In genomic region chr2:101969723-101970122, GRCh38 we compare ENCODE assay signal across 1 cellular context.
TF ChIP-seq lines count a peak whose summit lies in the region.

No MANE protein-coding gene starts in this region.

TF ChIP-seq in HepG2, 621 proteins besides CTCF, POLR2A, EP300 and RAD21 (continued from another document):
- TF ChIP-seq BCL3 (CRISPR knock-in tag; IDR thresholded peaks at IDR 0.05) (no peak), CEBPZ (IDR thresholded peaks at IDR 0.05; ENCODE audit: low read length) (no peak), ZMAT3 (CRISPR knock-in tag; conservative IDR thresholded peaks at IDR 0.05) (no peak), ZNF235 (CRISPR knock-in tag; IDR thresholded peaks at IDR 0.05; ENCODE audit: borderline replicate concordance) (no peak), DDIT3 (CRISPR knock-in tag; IDR thresholded peaks at IDR 0.05) (no peak), ZNF274 (CRISPR knock-in tag; IDR thresholded peaks at IDR 0.05) (no peak), MTA1 (CRISPR knock-in tag; IDR thresholded peaks at IDR 0.05; ENCODE audit: borderline replicate concordance) (no peak), CENPBD1 (CRISPR knock-in tag; IDR thresholded peaks at IDR 0.05; ENCODE audit: borderline replicate concordance, low read depth) (no peak), XBP1 (CRISPR knock-in tag; IDR thresholded peaks at IDR 0.05) (no peak), KDM4B (CRISPR knock-in tag; IDR thresholded peaks at IDR 0.05) (no peak), KDM2A (CRISPR knock-in tag; IDR thresholded peaks at IDR 0.05; ENCODE audit: borderline replicate concordance, low read depth) (no peak), AFF4 (CRISPR knock-in tag; IDR thresholded peaks at IDR 0.05) (no peak), SIN3A (IDR thresholded peaks at IDR 0.05; ENCODE audit: borderline replicate concordance, low read depth, low read length) (no peak), HOXA3 (CRISPR knock-in tag; IDR thresholded peaks at IDR 0.05) (no peak), ZEB1 (IDR thresholded peaks at IDR 0.05; ENCODE audit: insufficient replicate concordance, low read depth) (no peak)
